In genomic region chr5:75521195-75521594, GRCh38 we compare ENCODE assay signal across 28 cellular contexts.
"Had no signal": no experiment of that assay in that cellular context is flagged by ENCODE, and none has a peak within 500 bp of the region (broad histone marks: within the 10 kb centered on the region; RNA-seq: fewer than 3 reads in every experiment).

No MANE protein-coding gene starts in this region.

- H3K4me1 ChIP-seq: lower lobe of right lung, prostate gland had no signal

- H3K4me3 Mint-ChIP-seq: immature natural killer cell; naive thymus-derived CD8-positive, alpha-beta T cell; nephron; neural crest cell; stimulated activated effector memory CD8-positive, alpha-beta T cell treated with anti-CD3 and anti-CD28 coated beads, Interleukin-12 subunit alpha, Interleukin-12 subunit beta, amount 100 ng/mL, for 72 hours had no signal

- H3K27ac ChIP-seq: left lung, lower lobe of right lung, pancreas, prostate gland, sigmoid colon, spleen, suprapubic skin, upper lobe of right lung had no signal

- H3K4me1 Mint-ChIP-seq: nephron had no signal

- FAIRE-seq: islet of Langerhans, kidney, pancreas, small intestine, urothelium cell line had no signal

- H3K27me3 Mint-ChIP-seq: naive thymus-derived CD8-positive, alpha-beta T cell had no signal

- ATAC-seq: left colon; left lung; lower lobe of right lung; naive thymus-derived CD8-positive, alpha-beta T cell; pancreas; right cardiac atrium; stimulated activated effector memory CD8-positive, alpha-beta T cell treated with anti-CD3 and anti-CD28 coated beads, Interleukin-12 subunit alpha, Interleukin-12 subunit beta, amount 100 ng/mL, for 72 hours; upper lobe of right lung had no signal

- DNase-seq: hypothalamus; immature natural killer cell; kidney; left colon; left lung; lower lobe of right lung; mammary epithelial cell; naive thymus-derived CD8-positive, alpha-beta T cell; nucleus accumbens; pancreas; posterior cingulate gyrus; retina; right cardiac atrium; sigmoid colon; small intestine; spleen; stimulated activated CD4-positive, alpha-beta T cell treated with anti-CD3 and anti-CD28 coated beads, Interleukin-4, amount 100 ng/mL, for 24 hours; stimulated activated naive CD4-positive, alpha-beta T cell treated with Interleukin-2 at 50 U/mL for 16 hours; tibial artery; upper lobe of right lung had no signal

- H3K27ac Mint-ChIP-seq: immature natural killer cell; naive thymus-derived CD8-positive, alpha-beta T cell; nephron; stimulated activated effector memory CD8-positive, alpha-beta T cell treated with anti-CD3 and anti-CD28 coated beads, Interleukin-12 subunit alpha, Interleukin-12 subunit beta, amount 100 ng/mL, for 72 hours had no signal

- H3K4me3 ChIP-seq: left lung, lower lobe of right lung, pancreas, prostate gland, sigmoid colon, spleen, suprapubic skin, thoracic aorta, tibial artery, upper lobe of right lung had no signal

- H3K36me3 ChIP-seq: lower lobe of right lung, pancreas, prostate gland, sigmoid colon, upper lobe of right lung had no signal

- H3K27me3 ChIP-seq: left lung, pancreas, sigmoid colon, spleen, suprapubic skin, tibial artery, upper lobe of right lung had no signal

- H3K9me3 ChIP-seq: pancreas, prostate gland, suprapubic skin, upper lobe of right lung had no signal
